Comparison of ENCODE assay signal across 8 cellular contexts in genomic region chr3:196684548-196685407, GRCh38. TPM values are rescaled to one million over a fixed set of nuclear protein-coding genes. Genes with fewer than 3 reads are reported as not detected.
DNase-seq lines count a peak whose midpoint lies in the region; ATAC-seq and TF ChIP-seq lines count a peak whose summit lies in the region.

No MANE protein-coding gene starts in this region.

- TF ChIP-seq CTCF in PC-9 (conservative IDR thresholded peaks at IDR 0.05), result peak; percentile 97
- TF ChIP-seq CTCF in foreskin keratinocyte (conservative IDR thresholded peaks at IDR 0.05), result peak; percentile 87
- TF ChIP-seq CTCF in ovary (IDR thresholded peaks at IDR 0.05), result peak; percentile 68 to 83 (median 69)
- peak; percentile 64 to 92 (median 81) for TF ChIP-seq CTCF in thyroid gland (IDR thresholded peaks at IDR 0.05)

- BruUV-seq in PC-9 (replicated peaks; lab: Mats Ljungman, UMichigan), result no TSS peak

- POLR2A ChIA-PET in PC-9 (lab: Charles Lee; ENCODE audit: unreplicated experiment), result interaction anchor here (0.6 kb wide), 2 partner anchors 52 to 200 kb away, joined by 3 to 5 read pairs; no protein-coding TSS in a partner anchor

- peak overlapping the region; percentile 37 for H3K4me2 ChIP-seq in PC-9

- H3F3A ChIP-seq in PC-9 (ENCODE audit: insufficient read depth, low read depth), result peaks cover 6% of the 10 kb centered on the region; the same call in 1 of the 2 replicates

- DNase-seq in DMS153 treated with DMSO at 0.1 percent for 48 hours (lab: John Stamatoyannopoulos, UW; ENCODE audit: unreplicated experiment) (peak; percentile 33), PC-9 (peak; percentile 45 to 69), foreskin keratinocyte (peak in 1 of 2 donors; percentile 29), ovary (peak; percentile 20 to 66 (median 56)), thyroid gland (peak; percentile 57 to 60)
- peak; percentile 68 to 75 for DNase-seq in activated T-cell treated with anti-CD3 and anti-CD28 coated beads, Interleukin-2, amount 50 U/mL, for 72 hours

- TF ChIP-seq POLR2A in ovary (IDR thresholded peaks at IDR 0.05) (no peak), thyroid gland (IDR thresholded peaks at IDR 0.05) (no peak)

- H3K79me2 ChIP-seq in PC-9 (ENCODE audit: low read depth), result no peaks in the 10 kb centered on the region

- intact Hi-C loops in PC-9 (cut with micrococcal nuclease; ENCODE audit: unreplicated experiment) (loop anchor here (1.0 to 10.0 kb wide), 4 partner anchors 75 to 260 kb away; partner anchors contain the start of gene NCBP2), ovary (cut with DNase I) (loop anchor here (5.0 to 10.0 kb wide), 4 partner anchors 80 to 432 kb away; no protein-coding TSS in a partner anchor), thyroid gland (cut with DNase I) (loop anchor here (2.0 kb wide), 1 partner anchor 76 kb away; no protein-coding TSS in a partner anchor)

- peaks cover 2% of the 10 kb centered on the region for H3K36me3 Mint-ChIP-seq in IgD-negative memory B cell
- no peaks in the 10 kb centered on the region for H3K36me3 Mint-ChIP-seq in activated T-cell treated with anti-CD3 and anti-CD28 coated beads, Interleukin-2, amount 50 U/mL, for 72 hours (ENCODE audit: insufficient read depth in 2 of 2)

- peak overlapping the region in 2 of 3 donors; percentile 14 to 35 for H3K27ac Mint-ChIP-seq in IgD-negative memory B cell
- H3K27ac Mint-ChIP-seq in activated T-cell treated with anti-CD3 and anti-CD28 coated beads, Interleukin-2, amount 50 U/mL, for 72 hours, result peak overlapping the region; percentile 88

- peak; percentile 88 for ATAC-seq in GM21515 (IDR thresholded peaks at IDR 0.05; ENCODE audit: unreplicated experiment)
- peak; percentile 88 to 90 for ATAC-seq in activated T-cell treated with anti-CD3 and anti-CD28 coated beads, Interleukin-2, amount 50 U/mL, for 72 hours (replicated peaks in 1 of 2)
- ATAC-seq in foreskin keratinocyte, result peak; percentile 49

- peak overlapping the region in 3 of 4 donors; percentile 70 to 92 (median 79) for H3K4me3 Mint-ChIP-seq in IgD-negative memory B cell
- H3K4me3 Mint-ChIP-seq in activated T-cell treated with anti-CD3 and anti-CD28 coated beads, Interleukin-2, amount 50 U/mL, for 72 hours, result peak overlapping the region; percentile 69 to 91

- no peaks in the 10 kb centered on the region for H4K20me1 ChIP-seq in PC-9 (ENCODE audit: insufficient read depth)

- no peaks in the 10 kb centered on the region for H3K27me3 Mint-ChIP-seq in IgD-negative memory B cell
- no peaks in the 10 kb centered on the region for H3K27me3 Mint-ChIP-seq in activated T-cell treated with anti-CD3 and anti-CD28 coated beads, Interleukin-2, amount 50 U/mL, for 72 hours (ENCODE audit: low read depth)

- H3K27me3 ChIP-seq in PC-9 (ENCODE audit: insufficient read depth, low read depth) (no peaks in the 10 kb centered on the region), foreskin keratinocyte (no peaks in the 10 kb centered on the region), ovary (no peaks in the 10 kb centered on the region), thyroid gland (no peaks in the 10 kb centered on the region)

- H2AFZ ChIP-seq in PC-9, result 0 out of 2 replicates have a peak overlapping the region, but pooled peaks have one; percentile 29

- TF ChIP-seq EP300 in ovary (IDR thresholded peaks at IDR 0.05), result no peak

- H3K4me1 ChIP-seq in PC-9 (replicated peaks; ENCODE audit: insufficient read depth), result 0 out of 2 replicates have a peak, but pooled peaks cover 9% of the 10 kb centered on the region
- no peaks in the 10 kb centered on the region for H3K4me1 ChIP-seq in foreskin keratinocyte
- H3K4me1 ChIP-seq in ovary (ENCODE audit: insufficient read depth), result no peaks in the 10 kb centered on the region
- H3K4me1 ChIP-seq in thyroid gland, result peaks cover 0 to 4% of the 10 kb centered on the region in 2 donors

- H3K36me3 ChIP-seq in PC-9 (ENCODE audit: low read depth), result no peaks in the 10 kb centered on the region
- no peaks in the 10 kb centered on the region for H3K36me3 ChIP-seq in ovary
- H3K36me3 ChIP-seq in thyroid gland, result no peaks in the 10 kb centered on the region

- no peak overlapping the region for H3K27ac ChIP-seq in PC-9
- H3K27ac ChIP-seq in foreskin keratinocyte, result no peak overlapping the region
- H3K27ac ChIP-seq in ovary, result no peak overlapping the region
- no peak overlapping the region for H3K27ac ChIP-seq in thyroid gland

- H3K9me3 Mint-ChIP-seq in IgD-negative memory B cell, result no peaks in the 10 kb centered on the region
- no peaks in the 10 kb centered on the region for H3K9me3 Mint-ChIP-seq in activated T-cell treated with anti-CD3 and anti-CD28 coated beads, Interleukin-2, amount 50 U/mL, for 72 hours

- H3K4me1 Mint-ChIP-seq in IgD-negative memory B cell, result peaks cover 20 to 23% (median 22%) of the 10 kb centered on the region in 3 donors
- peaks cover 15% of the 10 kb centered on the region for H3K4me1 Mint-ChIP-seq in activated T-cell treated with anti-CD3 and anti-CD28 coated beads, Interleukin-2, amount 50 U/mL, for 72 hours (ENCODE audit: low read depth)

- CTCF ChIA-PET in PC-9 (lab: Charles Lee), result interaction anchor here (0.6 to 2.0 kb wide), 7 partner anchors 18 to 431 kb away, joined by 3 to 15 read pairs (median 4); no protein-coding TSS in a partner anchor

- H3K4me3 ChIP-seq in PC-9 (no peak overlapping the region), ovary (no peak overlapping the region), thyroid gland (replicated peaks in 1 of 3) (no peak overlapping the region)

- 36 to 40% (median 39%) methylated on average over 24 of the region's 24 CpGs for WGBS in ovary, 3 donors
- 41 to 46% methylated on average over 24 of the region's 24 CpGs for WGBS in thyroid gland, 2 donors

- H3K9me2 ChIP-seq in PC-9 (ENCODE audit: insufficient read depth), result no peaks in the 10 kb centered on the region

- peaks cover 7% of the 10 kb centered on the region; the same call in 1 of the 2 replicates for H3K9me3 ChIP-seq in PC-9 (ENCODE audit: insufficient read depth, low read depth)
- no peaks in the 10 kb centered on the region for H3K9me3 ChIP-seq in ovary
- H3K9me3 ChIP-seq in thyroid gland, result no peaks in the 10 kb centered on the region

RNA-seq across cellular contexts. Expression of gene CEP19, which starts 27.3 kb away (rescaled TPM):
- polyA plus RNA-seq in IgD-negative memory B cell (2.3 TPM), foreskin keratinocyte (1.1 and 1.2 TPM in 2 replicates), ovary (1 to 10 TPM; 2.0 to 4.8 TPM)
- total RNA-seq in PC-9 (2021) (3.4 and 5.5 TPM in 2 replicates), foreskin keratinocyte (1.9 and 2.4 TPM in 2 replicates), ovary (1 to 10 TPM in 6 of 7 donors, under 1 TPM in 1; 0.83 to 2.8 (median 1.6) TPM), thyroid gland (1 to 10 TPM; 1.2 to 5.2 (median 3.8) TPM)
- 1 to 10 TPM; 5.3 to 5.9 TPM for total RNA-seq in activated T-cell treated with anti-CD3 and anti-CD28 coated beads, Interleukin-2, amount 50 U/mL, for 72 hours

RNA-seq across cellular contexts. Expression of gene PIGX, which starts 27.4 kb away (rescaled TPM):
- polyA plus RNA-seq in IgD-negative memory B cell (18.0 TPM), foreskin keratinocyte (15.8 and 20.9 TPM in 2 replicates), ovary (10 to 100 TPM; 10.5 to 22.4 TPM)
- total RNA-seq in PC-9 (2021) (47.6 and 52.9 TPM in 2 replicates), foreskin keratinocyte (22.7 and 27.7 TPM in 2 replicates), ovary (10 to 100 TPM in 6 of 7 donors, 1 to 10 TPM in 1; 9.4 to 21.5 (median 17.8) TPM), thyroid gland (10 to 100 TPM; 23.1 to 40.6 (median 31.3) TPM)
- total RNA-seq in activated T-cell treated with anti-CD3 and anti-CD28 coated beads, Interleukin-2, amount 50 U/mL, for 72 hours, result 10 to 100 TPM; 72.7 to 81.6 TPM

RNA-seq across cellular contexts. Expression of gene NRROS, which starts 45.3 kb away (rescaled TPM):
- polyA plus RNA-seq in IgD-negative memory B cell (18.9 TPM), foreskin keratinocyte (0.12 and 0.19 TPM in 2 replicates), ovary (1 to 10 TPM; 2.9 to 3.2 TPM)
- total RNA-seq in PC-9 (2021) (2.2 and 3.1 TPM in 2 replicates), foreskin keratinocyte (0.03 and 0.11 TPM in 2 replicates), ovary (1 to 10 TPM in 6 of 7 donors, under 1 TPM in 1; 0.80 to 6.3 (median 3.4) TPM), thyroid gland (1 to 10 TPM; 1.2 to 3.9 (median 1.7) TPM)
- 10 to 100 TPM; 15.2 to 20.6 TPM for total RNA-seq in activated T-cell treated with anti-CD3 and anti-CD28 coated beads, Interleukin-2, amount 50 U/mL, for 72 hours

RNA-seq across cellular contexts. Expression of gene PAK2, which starts 54.9 kb away (rescaled TPM):
- polyA plus RNA-seq in IgD-negative memory B cell (35.0 TPM), foreskin keratinocyte (16.4 and 21.3 TPM in 2 replicates), ovary (10 to 100 TPM; 17.0 to 59.5 TPM)
- total RNA-seq in PC-9 (2021) (78.6 and 113 TPM in 2 replicates), foreskin keratinocyte (62.3 and 63.3 TPM in 2 replicates), ovary (10 to 100 TPM; 24.2 to 57.3 (median 44.2) TPM), thyroid gland (10 to 100 TPM; 29.9 to 43.8 (median 39.0) TPM)
- 100 to 1,000 TPM in 1 of 2 donors, 10 to 100 TPM in 1; 99.9 to 109 TPM for total RNA-seq in activated T-cell treated with anti-CD3 and anti-CD28 coated beads, Interleukin-2, amount 50 U/mL, for 72 hours
